Comparison of ENCODE assay signal across 1 cellular context in the genomic region with DNA sequence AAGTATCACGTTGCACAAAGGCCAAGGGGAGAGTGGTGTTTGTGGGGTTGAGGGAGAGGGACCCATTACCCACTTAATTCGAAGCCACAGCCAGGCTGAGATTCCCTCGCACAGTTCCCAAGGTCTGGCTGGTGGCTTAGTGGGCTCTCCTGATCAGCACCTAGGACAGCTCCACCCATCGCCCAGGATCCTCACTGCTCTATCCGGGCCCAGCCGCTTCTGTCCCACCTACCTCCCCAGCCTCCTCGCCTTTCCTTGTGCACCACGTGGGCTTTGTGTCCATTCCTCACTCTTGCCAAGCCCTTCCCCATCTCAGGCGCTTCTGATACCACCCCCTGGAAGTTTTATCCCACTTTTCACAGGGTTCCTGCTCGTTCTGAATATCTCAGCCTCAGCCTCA.
TF ChIP-seq lines count a peak whose summit lies in the region.

No MANE protein-coding gene starts in this region.

TF ChIP-seq in HEK293, 187 proteins besides CTCF, POLR2A, EP300 and RAD21 (continued from another document):
- TF ChIP-seq, protein P1, sequence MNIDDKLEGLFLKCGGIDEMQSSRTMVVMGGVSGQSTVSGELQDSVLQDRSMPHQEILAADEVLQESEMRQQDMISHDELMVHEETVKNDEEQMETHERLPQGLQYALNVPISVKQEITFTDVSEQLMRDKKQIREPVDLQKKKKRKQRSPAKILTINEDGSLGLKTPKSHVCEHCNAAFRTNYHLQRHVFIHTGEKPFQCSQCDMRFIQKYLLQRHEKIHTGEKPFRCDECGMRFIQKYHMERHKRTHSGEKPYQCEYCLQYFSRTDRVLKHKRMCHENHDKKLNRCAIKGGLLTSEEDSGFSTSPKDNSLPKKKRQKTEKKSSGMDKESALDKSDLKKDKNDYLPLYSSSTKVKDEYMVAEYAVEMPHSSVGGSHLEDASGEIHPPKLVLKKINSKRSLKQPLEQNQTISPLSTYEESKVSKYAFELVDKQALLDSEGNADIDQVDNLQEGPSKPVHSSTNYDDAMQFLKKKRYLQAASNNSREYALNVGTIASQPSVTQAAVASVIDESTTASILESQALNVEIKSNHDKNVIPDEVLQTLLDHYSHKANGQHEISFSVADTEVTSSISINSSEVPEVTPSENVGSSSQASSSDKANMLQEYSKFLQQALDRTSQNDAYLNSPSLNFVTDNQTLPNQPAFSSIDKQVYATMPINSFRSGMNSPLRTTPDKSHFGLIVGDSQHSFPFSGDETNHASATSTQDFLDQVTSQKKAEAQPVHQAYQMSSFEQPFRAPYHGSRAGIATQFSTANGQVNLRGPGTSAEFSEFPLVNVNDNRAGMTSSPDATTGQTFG (tag by site-specific recombination; IDR thresholded peaks at IDR 0.05; ENCODE audit: borderline replicate concordance): no peak
- TF ChIP-seq ZNF776 (tag by site-specific recombination; IDR thresholded peaks at IDR 0.05; ENCODE audit: borderline replicate concordance): no peak
